Comparison of ENCODE assay signal across 14 cellular contexts in genomic region chr2:64604155-64604554, GRCh38.
"Had no signal": no experiment of that assay in that cellular context is flagged by ENCODE, and none has a peak within 500 bp of the region (broad histone marks: within the 10 kb centered on the region; RNA-seq: fewer than 3 reads in every experiment).

No MANE protein-coding gene starts in this region.

- DNase-seq: effector memory CD8-positive, alpha-beta T cell; gastrocnemius medialis; glutamatergic neuron; islet precursor cell; midbrain; naive B cell; nephron progenitor cell; posterior cingulate gyrus; stimulated activated CD4-positive, alpha-beta T cell treated with anti-CD3 and anti-CD28 coated beads, Interleukin-4, amount 100 ng/mL, for 1 hour; tibial artery; upper lobe of left lung had no signal

- H3K4me3 Mint-ChIP-seq: effector memory CD8-positive, alpha-beta T cell; naive B cell; nephron progenitor cell; stimulated activated memory B cell treated with anti-CD40 and anti-IgM and Interleukin-4, amounts not matched to agents 10 μg/mL and 1 μg/mL and 100 μg/mL, for 72 hours; stimulated activated naive CD8-positive, alpha-beta T cell treated with anti-CD3 and anti-CD28 coated beads, Interleukin-15, Interleukin-2, amounts not matched to agents 100 ng/mL and 50 ng/mL, for 24 hours had no signal

- H3K27me3 Mint-ChIP-seq: effector memory CD8-positive, alpha-beta T cell; stimulated activated memory B cell treated with anti-CD40 and anti-IgM and Interleukin-4, amounts not matched to agents 10 μg/mL and 1 μg/mL and 100 μg/mL, for 72 hours; stimulated activated naive CD8-positive, alpha-beta T cell treated with anti-CD3 and anti-CD28 coated beads, Interleukin-15, Interleukin-2, amounts not matched to agents 100 ng/mL and 50 ng/mL, for 24 hours had no signal

- ATAC-seq: effector memory CD8-positive, alpha-beta T cell; gastrocnemius medialis; left lobe of liver; stimulated activated memory B cell treated with anti-CD40 and anti-IgM and Interleukin-4, amounts not matched to agents 10 μg/mL and 1 μg/mL and 100 μg/mL, for 72 hours had no signal

- H3K27ac Mint-ChIP-seq: nephron progenitor cell; stimulated activated naive CD8-positive, alpha-beta T cell treated with anti-CD3 and anti-CD28 coated beads, Interleukin-15, Interleukin-2, amounts not matched to agents 100 ng/mL and 50 ng/mL, for 24 hours had no signal

- H3K36me3 Mint-ChIP-seq: naive B cell had no signal

- H3K9me3 Mint-ChIP-seq: effector memory CD8-positive, alpha-beta T cell; stimulated activated naive CD8-positive, alpha-beta T cell treated with anti-CD3 and anti-CD28 coated beads, Interleukin-15, Interleukin-2, amounts not matched to agents 100 ng/mL and 50 ng/mL, for 24 hours had no signal
